ENCODE assay signal across 16 cellular contexts in the genomic region with DNA sequence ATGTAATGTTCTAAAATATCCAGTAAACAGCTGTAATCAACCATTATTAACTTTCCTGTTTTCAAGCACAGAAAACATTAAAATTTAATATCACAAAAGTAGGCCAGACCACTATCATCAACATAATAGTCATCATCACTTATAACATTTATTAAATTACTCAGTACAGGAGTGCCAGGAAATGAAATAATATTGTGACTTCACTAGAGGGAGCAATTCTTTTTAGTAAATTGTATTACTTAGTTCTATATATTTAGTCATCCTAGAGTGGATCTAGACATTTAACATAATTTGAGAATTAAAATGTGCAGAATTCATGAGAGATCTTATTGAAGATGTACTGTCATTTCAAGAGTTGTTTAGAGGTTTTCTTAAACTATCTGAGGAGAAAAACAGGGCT. TPM values are rescaled to one million over a fixed set of nuclear protein-coding genes. Genes with fewer than 3 reads are reported as not detected.
DNase-seq lines count a peak whose midpoint lies in the region; ATAC-seq, FAIRE-seq and TF ChIP-seq lines count a peak whose summit lies in the region.
"Had no signal": no experiment of that assay in that cellular context is flagged by ENCODE, and none has a peak within 500 bp of the region (broad histone marks: within the 10 kb centered on the region; RNA-seq: fewer than 3 reads in every experiment).

No MANE protein-coding gene starts in this region.

- no peak overlapping the region for H3K4me3 ChIP-seq in fibroblast of the aortic adventitia (ENCODE audit: low read depth, low read length)
- H3K4me3 ChIP-seq: BLaER1, pancreas had no signal

- ATAC-seq in GM21786 (IDR thresholded peaks at IDR 0.05; ENCODE audit: unreplicated experiment) (no peak), GM18861 (IDR thresholded peaks at IDR 0.05; ENCODE audit: unreplicated experiment) (no peak)
- ATAC-seq: activated naive CD4-positive, alpha-beta T cell treated with anti-CD3 and anti-CD28 coated beads, Interleukin-2, amount 50 U/mL, for 72 hours; pancreas; stimulated activated naive B cell treated with anti-CD40 and anti-IgM and Interleukin-4, amounts not matched to agents 10 μg/mL and 1 μg/mL and 100 μg/mL, for 72 hours had no signal

- TF ChIP-seq CTCF in fibroblast of the aortic adventitia (IDR thresholded peaks at IDR 0.05; ENCODE audit: insufficient read depth, low read length), result no peak

- no peak for TF ChIP-seq POLR2A in H54 (IDR thresholded peaks at IDR 0.05; ENCODE audit: low read depth, low read length)

- DNase-seq in A172 (ENCODE audit: low spot score), result peak; percentile 18
- peak; percentile 37 for DNase-seq in GM03348 (ENCODE audit: low spot score)
- peak; percentile 68 for DNase-seq in RKO (ENCODE audit: low spot score)
- DNase-seq in fibroblast of the aortic adventitia (ENCODE audit: low read depth), result peak; percentile 16
- DNase-seq in H54 (ENCODE audit: insufficient read length, low spot score), result no peak
- no peak for DNase-seq in T-helper 2 cell
- DNase-seq: GF-D8; head of caudate nucleus; pancreas; stimulated activated CD4-positive, alpha-beta T cell treated with anti-CD3 and anti-CD28 coated beads, Interleukin-2, amount 100 ng/mL, for 24 hours; stimulated activated naive B cell treated with anti-CD40 and anti-IgM and Interleukin-4, amounts not matched to agents 10 μg/mL and 1 μg/mL and 100 μg/mL, for 72 hours had no signal

- FAIRE-seq in H54 (lab: Jason Lieb, UNC), result no peak

RNA-seq across cellular contexts. Expression of a gene that starts 33.6 kb away (rescaled TPM):
- total RNA-seq in A172 (2014; rRNA removed; shearing (Covaris generic)), result 13.5 and 18.3 TPM in 2 replicates
- total RNA-seq in fibroblast of the aortic adventitia (ENCODE audit: low replicate concordance), result 0.18 and 1.4 TPM in 2 replicates
- total RNA-seq: activated naive CD4-positive, alpha-beta T cell treated with anti-CD3 and anti-CD28 coated beads, Interleukin-2, amount 50 U/mL, for 72 hours; T-helper 1 cell treated with Interleukin-12 subunit alpha and Interleukin-12 subunit beta and Interleukin-4 antibody, amounts not matched to agents 30 ng/mL and 1 ng/mL, for 36 hours had no signal

Comparison
In these comparisons a context has a peak if more than half of its experiments do, and no peak if none do; other contexts are left out.
1. DNase-seq: peak in A172 (single experiment), GM03348 (single experiment), RKO (single experiment) and fibroblast of the aortic adventitia (single experiment); none in H54 (single experiment) and T-helper 2 cell (0 of 5).